1 cellular context compared by ENCODE assay signal in the genomic region with DNA sequence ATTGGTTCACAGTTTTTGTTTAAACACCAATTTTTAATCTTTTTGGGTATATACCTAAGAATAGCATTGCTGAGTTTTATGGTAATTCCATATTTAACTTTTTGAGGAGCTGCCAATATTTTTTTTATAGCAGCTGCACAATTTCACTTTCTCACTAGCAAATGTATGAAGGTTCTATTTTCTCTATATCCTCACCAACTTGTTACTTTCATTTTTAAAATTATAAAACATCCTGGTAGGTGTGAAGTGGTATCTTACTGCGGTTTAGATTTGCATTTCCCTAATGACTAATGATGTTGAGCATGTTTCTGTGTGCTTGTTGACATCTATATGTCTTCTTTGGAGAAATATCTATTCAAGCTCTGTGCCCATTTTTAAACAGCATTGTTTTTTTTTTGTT.
TF ChIP-seq lines count a peak whose summit lies in the region.

No MANE protein-coding gene starts in this region.

TF ChIP-seq in GM12878, 131 proteins besides CTCF, POLR2A, EP300 and RAD21 (continued from another document and continues in another):
- peak; percentile 67 for TF ChIP-seq MEF2B (IDR thresholded peaks at IDR 0.05; ENCODE audit: partially characterized antibody, poor library complexity, severe bottlenecking)
- peak; percentile 86 for TF ChIP-seq RUNX3 (IDR thresholded peaks at IDR 0.05; ENCODE audit: low read length)
- TF ChIP-seq SMARCA5 (IDR thresholded peaks at IDR 0.05) = no peak
- TF ChIP-seq MYC (IDR thresholded peaks at IDR 0.05; ENCODE audit: insufficient read depth, insufficient read length, insufficient replicate concordance, low read length, severe bottlenecking) = no peak
- TF ChIP-seq, protein P1, sequence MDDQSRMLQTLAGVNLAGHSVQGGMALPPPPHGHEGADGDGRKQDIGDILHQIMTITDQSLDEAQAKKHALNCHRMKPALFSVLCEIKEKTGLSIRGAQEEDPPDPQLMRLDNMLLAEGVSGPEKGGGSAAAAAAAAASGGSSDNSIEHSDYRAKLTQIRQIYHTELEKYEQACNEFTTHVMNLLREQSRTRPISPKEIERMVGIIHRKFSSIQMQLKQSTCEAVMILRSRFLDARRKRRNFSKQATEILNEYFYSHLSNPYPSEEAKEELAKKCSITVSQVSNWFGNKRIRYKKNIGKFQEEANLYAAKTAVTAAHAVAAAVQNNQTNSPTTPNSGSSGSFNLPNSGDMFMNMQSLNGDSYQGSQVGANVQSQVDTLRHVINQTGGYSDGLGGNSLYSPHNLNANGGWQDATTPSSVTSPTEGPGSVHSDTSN (IDR thresholded peaks at IDR 0.05; ENCODE audit: insufficient replicate concordance, low read depth, low read length) = no peak
- TF ChIP-seq, protein P2, sequence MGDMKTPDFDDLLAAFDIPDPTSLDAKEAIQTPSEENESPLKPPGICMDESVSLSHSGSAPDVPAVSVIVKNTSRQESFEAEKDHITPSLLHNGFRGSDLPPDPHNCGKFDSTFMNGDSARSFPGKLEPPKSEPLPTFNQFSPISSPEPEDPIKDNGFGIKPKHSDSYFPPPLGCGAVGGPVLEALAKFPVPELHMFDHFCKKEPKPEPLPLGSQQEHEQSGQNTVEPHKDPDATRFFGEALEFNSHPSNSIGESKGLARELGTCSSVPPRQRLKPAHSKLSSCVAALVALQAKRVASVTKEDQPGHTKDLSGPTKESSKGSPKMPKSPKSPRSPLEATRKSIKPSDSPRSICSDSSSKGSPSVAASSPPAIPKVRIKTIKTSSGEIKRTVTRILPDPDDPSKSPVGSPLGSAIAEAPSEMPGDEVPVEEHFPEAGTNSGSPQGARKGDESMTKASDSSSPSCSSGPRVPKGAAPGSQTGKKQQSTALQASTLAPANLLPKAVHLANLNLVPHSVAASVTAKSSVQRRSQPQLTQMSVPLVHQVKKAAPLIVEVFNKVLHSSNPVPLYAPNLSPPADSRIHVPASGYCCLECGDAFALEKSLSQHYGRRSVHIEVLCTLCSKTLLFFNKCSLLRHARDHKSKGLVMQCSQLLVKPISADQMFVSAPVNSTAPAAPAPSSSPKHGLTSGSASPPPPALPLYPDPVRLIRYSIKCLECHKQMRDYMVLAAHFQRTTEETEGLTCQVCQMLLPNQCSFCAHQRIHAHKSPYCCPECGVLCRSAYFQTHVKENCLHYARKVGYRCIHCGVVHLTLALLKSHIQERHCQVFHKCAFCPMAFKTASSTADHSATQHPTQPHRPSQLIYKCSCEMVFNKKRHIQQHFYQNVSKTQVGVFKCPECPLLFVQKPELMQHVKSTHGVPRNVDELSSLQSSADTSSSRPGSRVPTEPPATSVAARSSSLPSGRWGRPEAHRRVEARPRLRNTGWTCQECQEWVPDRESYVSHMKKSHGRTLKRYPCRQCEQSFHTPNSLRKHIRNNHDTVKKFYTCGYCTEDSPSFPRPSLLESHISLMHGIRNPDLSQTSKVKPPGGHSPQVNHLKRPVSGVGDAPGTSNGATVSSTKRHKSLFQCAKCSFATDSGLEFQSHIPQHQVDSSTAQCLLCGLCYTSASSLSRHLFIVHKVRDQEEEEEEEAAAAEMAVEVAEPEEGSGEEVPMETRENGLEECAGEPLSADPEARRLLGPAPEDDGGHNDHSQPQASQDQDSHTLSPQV (IDR thresholded peaks at IDR 0.05) = no peak
- no peak for TF ChIP-seq SRF (IDR thresholded peaks at IDR 0.05; ENCODE audit: low read depth in 2 of 2, low read length in 2 of 2)
- no peak for TF ChIP-seq SIX5 (IDR thresholded peaks at IDR 0.05; ENCODE audit: low read depth, low read length, severe bottlenecking)
- no peak for TF ChIP-seq ZZZ3 (IDR thresholded peaks at IDR 0.05; ENCODE audit: control insufficient read depth, insufficient read length, low read depth)
- peak; percentile 32; the same call in 1 of the 2 replicates for TF ChIP-seq BACH1 (IDR thresholded peaks at IDR 0.05; ENCODE audit: borderline replicate concordance)
- TF ChIP-seq SMAD1 (IDR thresholded peaks at IDR 0.05; ENCODE audit: low read depth, partially characterized antibody) = no peak
- TF ChIP-seq, protein P3, sequence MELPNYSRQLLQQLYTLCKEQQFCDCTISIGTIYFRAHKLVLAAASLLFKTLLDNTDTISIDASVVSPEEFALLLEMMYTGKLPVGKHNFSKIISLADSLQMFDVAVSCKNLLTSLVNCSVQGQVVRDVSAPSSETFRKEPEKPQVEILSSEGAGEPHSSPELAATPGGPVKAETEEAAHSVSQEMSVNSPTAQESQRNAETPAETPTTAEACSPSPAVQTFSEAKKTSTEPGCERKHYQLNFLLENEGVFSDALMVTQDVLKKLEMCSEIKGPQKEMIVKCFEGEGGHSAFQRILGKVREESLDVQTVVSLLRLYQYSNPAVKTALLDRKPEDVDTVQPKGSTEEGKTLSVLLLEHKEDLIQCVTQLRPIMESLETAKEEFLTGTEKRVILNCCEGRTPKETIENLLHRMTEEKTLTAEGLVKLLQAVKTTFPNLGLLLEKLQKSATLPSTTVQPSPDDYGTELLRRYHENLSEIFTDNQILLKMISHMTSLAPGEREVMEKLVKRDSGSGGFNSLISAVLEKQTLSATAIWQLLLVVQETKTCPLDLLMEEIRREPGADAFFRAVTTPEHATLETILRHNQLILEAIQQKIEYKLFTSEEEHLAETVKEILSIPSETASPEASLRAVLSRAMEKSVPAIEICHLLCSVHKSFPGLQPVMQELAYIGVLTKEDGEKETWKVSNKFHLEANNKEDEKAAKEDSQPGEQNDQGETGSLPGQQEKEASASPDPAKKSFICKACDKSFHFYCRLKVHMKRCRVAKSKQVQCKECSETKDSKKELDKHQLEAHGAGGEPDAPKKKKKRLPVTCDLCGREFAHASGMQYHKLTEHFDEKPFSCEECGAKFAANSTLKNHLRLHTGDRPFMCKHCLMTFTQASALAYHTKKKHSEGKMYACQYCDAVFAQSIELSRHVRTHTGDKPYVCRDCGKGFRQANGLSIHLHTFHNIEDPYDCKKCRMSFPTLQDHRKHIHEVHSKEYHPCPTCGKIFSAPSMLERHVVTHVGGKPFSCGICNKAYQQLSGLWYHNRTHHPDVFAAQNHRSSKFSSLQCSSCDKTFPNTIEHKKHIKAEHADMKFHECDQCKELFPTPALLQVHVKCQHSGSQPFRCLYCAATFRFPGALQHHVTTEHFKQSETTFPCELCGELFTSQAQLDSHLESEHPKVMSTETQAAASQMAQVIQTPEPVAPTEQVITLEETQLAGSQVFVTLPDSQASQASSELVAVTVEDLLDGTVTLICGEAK (IDR thresholded peaks at IDR 0.05; ENCODE audit: borderline replicate concordance) = no peak
- TF ChIP-seq PML (IDR thresholded peaks at IDR 0.05; ENCODE audit: low read length) = no peak
- TF ChIP-seq, protein P4, sequence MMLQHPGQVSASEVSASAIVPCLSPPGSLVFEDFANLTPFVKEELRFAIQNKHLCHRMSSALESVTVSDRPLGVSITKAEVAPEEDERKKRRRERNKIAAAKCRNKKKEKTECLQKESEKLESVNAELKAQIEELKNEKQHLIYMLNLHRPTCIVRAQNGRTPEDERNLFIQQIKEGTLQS (IDR thresholded peaks at IDR 0.05; ENCODE audit: borderline replicate concordance, extremely low read depth, low read depth, low read length) = no peak
- TF ChIP-seq, protein P5, sequence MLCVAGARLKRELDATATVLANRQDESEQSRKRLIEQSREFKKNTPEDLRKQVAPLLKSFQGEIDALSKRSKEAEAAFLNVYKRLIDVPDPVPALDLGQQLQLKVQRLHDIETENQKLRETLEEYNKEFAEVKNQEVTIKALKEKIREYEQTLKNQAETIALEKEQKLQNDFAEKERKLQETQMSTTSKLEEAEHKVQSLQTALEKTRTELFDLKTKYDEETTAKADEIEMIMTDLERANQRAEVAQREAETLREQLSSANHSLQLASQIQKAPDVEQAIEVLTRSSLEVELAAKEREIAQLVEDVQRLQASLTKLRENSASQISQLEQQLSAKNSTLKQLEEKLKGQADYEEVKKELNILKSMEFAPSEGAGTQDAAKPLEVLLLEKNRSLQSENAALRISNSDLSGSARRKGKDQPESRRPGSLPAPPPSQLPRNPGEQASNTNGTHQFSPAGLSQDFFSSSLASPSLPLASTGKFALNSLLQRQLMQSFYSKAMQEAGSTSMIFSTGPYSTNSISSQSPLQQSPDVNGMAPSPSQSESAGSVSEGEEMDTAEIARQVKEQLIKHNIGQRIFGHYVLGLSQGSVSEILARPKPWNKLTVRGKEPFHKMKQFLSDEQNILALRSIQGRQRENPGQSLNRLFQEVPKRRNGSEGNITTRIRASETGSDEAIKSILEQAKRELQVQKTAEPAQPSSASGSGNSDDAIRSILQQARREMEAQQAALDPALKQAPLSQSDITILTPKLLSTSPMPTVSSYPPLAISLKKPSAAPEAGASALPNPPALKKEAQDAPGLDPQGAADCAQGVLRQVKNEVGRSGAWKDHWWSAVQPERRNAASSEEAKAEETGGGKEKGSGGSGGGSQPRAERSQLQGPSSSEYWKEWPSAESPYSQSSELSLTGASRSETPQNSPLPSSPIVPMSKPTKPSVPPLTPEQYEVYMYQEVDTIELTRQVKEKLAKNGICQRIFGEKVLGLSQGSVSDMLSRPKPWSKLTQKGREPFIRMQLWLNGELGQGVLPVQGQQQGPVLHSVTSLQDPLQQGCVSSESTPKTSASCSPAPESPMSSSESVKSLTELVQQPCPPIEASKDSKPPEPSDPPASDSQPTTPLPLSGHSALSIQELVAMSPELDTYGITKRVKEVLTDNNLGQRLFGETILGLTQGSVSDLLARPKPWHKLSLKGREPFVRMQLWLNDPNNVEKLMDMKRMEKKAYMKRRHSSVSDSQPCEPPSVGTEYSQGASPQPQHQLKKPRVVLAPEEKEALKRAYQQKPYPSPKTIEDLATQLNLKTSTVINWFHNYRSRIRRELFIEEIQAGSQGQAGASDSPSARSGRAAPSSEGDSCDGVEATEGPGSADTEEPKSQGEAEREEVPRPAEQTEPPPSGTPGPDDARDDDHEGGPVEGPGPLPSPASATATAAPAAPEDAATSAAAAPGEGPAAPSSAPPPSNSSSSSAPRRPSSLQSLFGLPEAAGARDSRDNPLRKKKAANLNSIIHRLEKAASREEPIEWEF (IDR thresholded peaks at IDR 0.05; ENCODE audit: insufficient replicate concordance, low read depth, low read length) = no peak
- TF ChIP-seq, protein P6, sequence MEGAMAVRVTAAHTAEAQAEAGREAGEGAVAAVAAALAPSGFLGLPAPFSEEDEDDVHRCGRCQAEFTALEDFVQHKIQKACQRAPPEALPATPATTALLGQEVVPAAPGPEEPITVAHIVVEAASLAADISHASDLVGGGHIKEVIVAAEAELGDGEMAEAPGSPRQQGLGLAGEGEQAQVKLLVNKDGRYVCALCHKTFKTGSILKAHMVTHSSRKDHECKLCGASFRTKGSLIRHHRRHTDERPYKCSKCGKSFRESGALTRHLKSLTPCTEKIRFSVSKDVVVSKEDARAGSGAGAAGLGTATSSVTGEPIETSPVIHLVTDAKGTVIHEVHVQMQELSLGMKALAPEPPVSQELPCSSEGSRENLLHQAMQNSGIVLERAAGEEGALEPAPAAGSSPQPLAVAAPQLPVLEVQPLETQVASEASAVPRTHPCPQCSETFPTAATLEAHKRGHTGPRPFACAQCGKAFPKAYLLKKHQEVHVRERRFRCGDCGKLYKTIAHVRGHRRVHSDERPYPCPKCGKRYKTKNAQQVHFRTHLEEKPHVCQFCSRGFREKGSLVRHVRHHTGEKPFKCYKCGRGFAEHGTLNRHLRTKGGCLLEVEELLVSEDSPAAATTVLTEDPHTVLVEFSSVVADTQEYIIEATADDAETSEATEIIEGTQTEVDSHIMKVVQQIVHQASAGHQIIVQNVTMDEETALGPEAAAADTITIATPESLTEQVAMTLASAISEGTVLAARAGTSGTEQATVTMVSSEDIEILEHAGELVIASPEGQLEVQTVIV (IDR thresholded peaks at IDR 0.05; ENCODE audit: borderline replicate concordance, partially characterized antibody) = no peak
- no peak for TF ChIP-seq IRF4 (IDR thresholded peaks at IDR 0.05; ENCODE audit: low read depth, low read length)
- TF ChIP-seq CREM (IDR thresholded peaks at IDR 0.05; ENCODE audit: low read depth) = 0 out of 2 replicates have a peak, but pooled peaks have one; percentile 15
- no peak for TF ChIP-seq RFX5 (IDR thresholded peaks at IDR 0.05; ENCODE audit: low read depth, low read length)
- TF ChIP-seq ESRRA (IDR thresholded peaks at IDR 0.05; ENCODE audit: low read length) = no peak
- TF ChIP-seq TBL1XR1 (IDR thresholded peaks at IDR 0.05; ENCODE audit: low read depth, low read length) = no peak
- TF ChIP-seq LARP7 (IDR thresholded peaks at IDR 0.05) = no peak
- TF ChIP-seq CREB1 (IDR thresholded peaks at IDR 0.05; ENCODE audit: low read depth) = no peak
- TF ChIP-seq, protein P7, sequence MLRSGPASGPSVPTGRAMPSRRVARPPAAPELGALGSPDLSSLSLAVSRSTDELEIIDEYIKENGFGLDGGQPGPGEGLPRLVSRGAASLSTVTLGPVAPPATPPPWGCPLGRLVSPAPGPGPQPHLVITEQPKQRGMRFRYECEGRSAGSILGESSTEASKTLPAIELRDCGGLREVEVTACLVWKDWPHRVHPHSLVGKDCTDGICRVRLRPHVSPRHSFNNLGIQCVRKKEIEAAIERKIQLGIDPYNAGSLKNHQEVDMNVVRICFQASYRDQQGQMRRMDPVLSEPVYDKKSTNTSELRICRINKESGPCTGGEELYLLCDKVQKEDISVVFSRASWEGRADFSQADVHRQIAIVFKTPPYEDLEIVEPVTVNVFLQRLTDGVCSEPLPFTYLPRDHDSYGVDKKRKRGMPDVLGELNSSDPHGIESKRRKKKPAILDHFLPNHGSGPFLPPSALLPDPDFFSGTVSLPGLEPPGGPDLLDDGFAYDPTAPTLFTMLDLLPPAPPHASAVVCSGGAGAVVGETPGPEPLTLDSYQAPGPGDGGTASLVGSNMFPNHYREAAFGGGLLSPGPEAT (IDR thresholded peaks at IDR 0.05; ENCODE audit: low read depth) = peak; percentile 76
- TF ChIP-seq, protein P8, sequence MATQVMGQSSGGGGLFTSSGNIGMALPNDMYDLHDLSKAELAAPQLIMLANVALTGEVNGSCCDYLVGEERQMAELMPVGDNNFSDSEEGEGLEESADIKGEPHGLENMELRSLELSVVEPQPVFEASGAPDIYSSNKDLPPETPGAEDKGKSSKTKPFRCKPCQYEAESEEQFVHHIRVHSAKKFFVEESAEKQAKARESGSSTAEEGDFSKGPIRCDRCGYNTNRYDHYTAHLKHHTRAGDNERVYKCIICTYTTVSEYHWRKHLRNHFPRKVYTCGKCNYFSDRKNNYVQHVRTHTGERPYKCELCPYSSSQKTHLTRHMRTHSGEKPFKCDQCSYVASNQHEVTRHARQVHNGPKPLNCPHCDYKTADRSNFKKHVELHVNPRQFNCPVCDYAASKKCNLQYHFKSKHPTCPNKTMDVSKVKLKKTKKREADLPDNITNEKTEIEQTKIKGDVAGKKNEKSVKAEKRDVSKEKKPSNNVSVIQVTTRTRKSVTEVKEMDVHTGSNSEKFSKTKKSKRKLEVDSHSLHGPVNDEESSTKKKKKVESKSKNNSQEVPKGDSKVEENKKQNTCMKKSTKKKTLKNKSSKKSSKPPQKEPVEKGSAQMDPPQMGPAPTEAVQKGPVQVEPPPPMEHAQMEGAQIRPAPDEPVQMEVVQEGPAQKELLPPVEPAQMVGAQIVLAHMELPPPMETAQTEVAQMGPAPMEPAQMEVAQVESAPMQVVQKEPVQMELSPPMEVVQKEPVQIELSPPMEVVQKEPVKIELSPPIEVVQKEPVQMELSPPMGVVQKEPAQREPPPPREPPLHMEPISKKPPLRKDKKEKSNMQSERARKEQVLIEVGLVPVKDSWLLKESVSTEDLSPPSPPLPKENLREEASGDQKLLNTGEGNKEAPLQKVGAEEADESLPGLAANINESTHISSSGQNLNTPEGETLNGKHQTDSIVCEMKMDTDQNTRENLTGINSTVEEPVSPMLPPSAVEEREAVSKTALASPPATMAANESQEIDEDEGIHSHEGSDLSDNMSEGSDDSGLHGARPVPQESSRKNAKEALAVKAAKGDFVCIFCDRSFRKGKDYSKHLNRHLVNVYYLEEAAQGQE (IDR thresholded peaks at IDR 0.05; ENCODE audit: low read depth, low read length) = no peak
